12 cellular contexts compared by ENCODE assay signal in the genomic region with DNA sequence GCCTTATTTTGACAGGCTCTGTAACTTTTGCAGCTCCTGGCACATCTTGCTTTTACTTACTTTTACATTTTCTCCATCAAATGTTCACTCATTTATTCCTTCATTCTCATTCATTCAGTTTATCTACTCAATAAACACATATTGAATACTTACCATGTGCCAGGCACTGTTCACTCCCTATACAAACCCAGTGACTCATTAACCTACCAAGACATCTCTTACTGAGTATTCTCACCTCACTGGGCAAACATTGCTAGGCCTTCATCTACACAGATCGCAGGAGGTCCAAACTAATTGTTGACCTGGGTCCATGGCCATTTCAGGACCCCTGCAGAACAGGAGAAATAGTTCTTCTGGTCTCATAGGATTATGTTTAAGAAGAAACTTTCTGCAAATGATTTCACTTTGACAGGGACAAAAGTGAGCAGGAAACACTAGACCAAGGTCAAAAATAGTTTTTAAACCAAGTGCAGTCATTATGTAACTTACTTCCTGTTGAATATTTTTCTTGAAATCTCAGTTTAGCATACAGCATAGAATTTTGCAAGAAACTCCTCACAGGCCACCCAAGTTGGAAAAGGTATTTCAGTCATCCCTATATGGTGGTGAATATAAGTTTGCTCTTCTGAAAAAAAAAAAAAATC. TPM values are rescaled to one million over a fixed set of nuclear protein-coding genes. Genes with fewer than 3 reads are reported as not detected.
DNase-seq lines count a peak whose midpoint lies in the region; ATAC-seq and TF ChIP-seq lines count a peak whose summit lies in the region.
"Had no signal": no experiment of that assay in that cellular context is flagged by ENCODE, and none has a peak within 500 bp of the region (broad histone marks: within the 10 kb centered on the region; RNA-seq: fewer than 3 reads in every experiment).

No MANE protein-coding gene starts in this region.

- no peak for TF ChIP-seq CTCF in GM12865 (IDR thresholded peaks at IDR 0.05; ENCODE audit: insufficient read depth, low read depth, low read length, missing control alignments)
- TF ChIP-seq CTCF in epithelial cell of esophagus (IDR thresholded peaks at IDR 0.05; ENCODE audit: insufficient read depth, low read depth, low read length, missing control alignments), result no peak
- TF ChIP-seq CTCF in mucosa of descending colon (IDR thresholded peaks at IDR 0.05), result no peak

- peak; percentile 74 for ATAC-seq in GM19452 (IDR thresholded peaks at IDR 0.05; ENCODE audit: unreplicated experiment)
- ATAC-seq in HG03378 (IDR thresholded peaks at IDR 0.05; ENCODE audit: unreplicated experiment), result peak; percentile 65
- no peak for ATAC-seq in mucosa of descending colon

- H3K36me3 ChIP-seq in mucosa of descending colon (ENCODE audit: low read depth), result no peaks in the 10 kb centered on the region
- H3K36me3 ChIP-seq: left ventricle myocardium inferior, SJCRH30, WERI-Rb-1 had no signal

- no peaks in the 10 kb centered on the region for H3K9me3 ChIP-seq in mucosa of descending colon
- H3K9me3 ChIP-seq: Caco-2, left ventricle myocardium inferior, SJCRH30 had no signal

- H3K4me1 ChIP-seq in mucosa of descending colon (ENCODE audit: low read depth), result no peaks in the 10 kb centered on the region
- H3K4me1 ChIP-seq: Caco-2, left ventricle myocardium inferior, SJCRH30 had no signal

- no peak overlapping the region for H3K4me3 ChIP-seq in GM12865 (ENCODE audit: low read depth, low read length)
- no peak overlapping the region for H3K4me3 ChIP-seq in epithelial cell of esophagus (ENCODE audit: low read length)
- no peak overlapping the region for H3K4me3 ChIP-seq in mucosa of descending colon
- H3K4me3 ChIP-seq: left ventricle myocardium inferior, SJCRH30 had no signal

- intact Hi-C loops in mucosa of descending colon (cut with DNase I, micrococcal nuclease), result no loop called here

- DNase-seq in GM12865 (ENCODE audit: low read depth) (peak; percentile 5), epithelial cell of esophagus (ENCODE audit: low read depth) (peak; percentile 15), mucosa of descending colon (no peak), NCI-H146 treated with DMSO at 0.1 percent for 48 hours (lab: John Stamatoyannopoulos, UW; ENCODE audit: unreplicated experiment) (no peak)
- DNase-seq in central memory CD4-positive, alpha-beta T cell, result no peak
- DNase-seq: activated T-cell treated with anti-CD3 and anti-CD28 coated beads, Interleukin-2, amount 50 U/mL, for 48 hours; Caco-2; left ventricle myocardium inferior; SJCRH30; WERI-Rb-1 had no signal

RNA-seq across cellular contexts. Expression of gene SLC26A4, which starts 17.6 kb away (rescaled TPM):
- total RNA-seq in mucosa of descending colon, result 1 to 10 TPM in 1 of 3 donors, under 1 TPM in 2; 0.48 to 1.4 (median 0.57) TPM
- total RNA-seq: Caco-2 had no signal

Comparison
In these comparisons a context has a peak if more than half of its experiments do, and no peak if none do; other contexts are left out.
1. DNase-seq: peak in GM12865 (single experiment) and epithelial cell of esophagus (single experiment); none in central memory CD4-positive, alpha-beta T cell (single experiment), mucosa of descending colon (0 of 3) and NCI-H146 treated with DMSO at 0.1 percent for 48 hours (single experiment).